24 cellular contexts compared by ENCODE assay signal in the genomic region with DNA sequence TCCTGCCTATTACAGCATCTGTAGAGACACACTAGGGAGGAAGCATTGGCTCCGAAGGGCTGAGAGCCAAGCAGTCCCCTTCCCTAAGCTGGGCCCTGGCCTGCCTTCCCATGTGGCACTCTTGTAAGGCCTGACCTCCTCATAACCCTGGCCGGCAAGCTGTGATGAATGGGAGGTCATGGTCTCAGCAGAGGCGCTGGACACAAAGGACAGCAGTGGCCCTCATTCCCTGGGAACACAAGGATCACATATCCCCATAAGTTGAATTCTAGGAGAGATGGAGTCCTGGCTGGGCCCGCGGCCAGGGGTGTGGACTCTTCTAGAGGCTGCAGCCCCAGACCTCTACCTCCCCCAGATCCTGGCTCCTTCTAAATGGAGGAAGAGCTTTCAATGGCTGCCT.
"Had no signal": no experiment of that assay in that cellular context is flagged by ENCODE, and none has a peak within 500 bp of the region (broad histone marks: within the 10 kb centered on the region; RNA-seq: fewer than 3 reads in every experiment).

No MANE protein-coding gene starts in this region.

- H3K9me3 Mint-ChIP-seq: endodermal cell, immature natural killer cell had no signal

- ATAC-seq: heart right ventricle; left lung; naive thymus-derived CD4-positive, alpha-beta T cell; stimulated activated memory B cell treated with anti-CD40 and anti-IgM and Interleukin-4, amounts not matched to agents 10 μg/mL and 1 μg/mL and 100 μg/mL, for 72 hours; stimulated activated naive CD8-positive, alpha-beta T cell treated with anti-CD3 and anti-CD28 coated beads, Interleukin-15, Interleukin-2, amounts not matched to agents 100 U/mL and 50 U/mL, for 24 hours had no signal

- DNase-seq: dorsolateral prefrontal cortex; effector CD8-positive, alpha-beta T cell; endodermal cell; esophagus squamous epithelium; foreskin melanocyte; glutamatergic neuron; heart right ventricle; hypothalamus; immature natural killer cell; islet precursor cell; kidney glomerular epithelial cell; left lung; mesenchymal stem cell; midbrain; naive thymus-derived CD4-positive, alpha-beta T cell; sigmoid colon; stimulated activated CD4-positive, alpha-beta T cell treated with anti-CD3 and anti-CD28 coated beads, Interleukin-2, amount 100 ng/mL, for 24 hours; stimulated activated CD4-positive, alpha-beta T cell treated with anti-CD3 and anti-CD28 coated beads, Interleukin-4, amount 100 ng/mL, for 4 hours; stimulated activated naive CD8-positive, alpha-beta T cell treated with anti-CD3 and anti-CD28 coated beads, Interleukin-15, Interleukin-2, amounts not matched to agents 100 U/mL and 50 U/mL, for 24 hours; substantia nigra; testis; upper lobe of left lung had no signal

- H3K4me1 Mint-ChIP-seq: immature natural killer cell; stimulated activated memory B cell treated with anti-CD40 and anti-IgM and Interleukin-4, amounts not matched to agents 10 μg/mL and 1 μg/mL and 100 μg/mL, for 72 hours had no signal

- H3K4me3 Mint-ChIP-seq: endodermal cell; immature natural killer cell; naive thymus-derived CD4-positive, alpha-beta T cell; stimulated activated memory B cell treated with anti-CD40 and anti-IgM and Interleukin-4, amounts not matched to agents 10 μg/mL and 1 μg/mL and 100 μg/mL, for 72 hours had no signal

- H3K36me3 Mint-ChIP-seq: immature natural killer cell; naive thymus-derived CD4-positive, alpha-beta T cell; stimulated activated memory B cell treated with anti-CD40 and anti-IgM and Interleukin-4, amounts not matched to agents 10 μg/mL and 1 μg/mL and 100 μg/mL, for 72 hours had no signal

- H3K27ac Mint-ChIP-seq: endodermal cell; immature natural killer cell; naive thymus-derived CD4-positive, alpha-beta T cell; progenitor cell of endocrine pancreas; stimulated activated memory B cell treated with anti-CD40 and anti-IgM and Interleukin-4, amounts not matched to agents 10 μg/mL and 1 μg/mL and 100 μg/mL, for 72 hours had no signal

- H3K27me3 Mint-ChIP-seq: progenitor cell of endocrine pancreas; stimulated activated memory B cell treated with anti-CD40 and anti-IgM and Interleukin-4, amounts not matched to agents 10 μg/mL and 1 μg/mL and 100 μg/mL, for 72 hours had no signal
